In the genomic region with DNA sequence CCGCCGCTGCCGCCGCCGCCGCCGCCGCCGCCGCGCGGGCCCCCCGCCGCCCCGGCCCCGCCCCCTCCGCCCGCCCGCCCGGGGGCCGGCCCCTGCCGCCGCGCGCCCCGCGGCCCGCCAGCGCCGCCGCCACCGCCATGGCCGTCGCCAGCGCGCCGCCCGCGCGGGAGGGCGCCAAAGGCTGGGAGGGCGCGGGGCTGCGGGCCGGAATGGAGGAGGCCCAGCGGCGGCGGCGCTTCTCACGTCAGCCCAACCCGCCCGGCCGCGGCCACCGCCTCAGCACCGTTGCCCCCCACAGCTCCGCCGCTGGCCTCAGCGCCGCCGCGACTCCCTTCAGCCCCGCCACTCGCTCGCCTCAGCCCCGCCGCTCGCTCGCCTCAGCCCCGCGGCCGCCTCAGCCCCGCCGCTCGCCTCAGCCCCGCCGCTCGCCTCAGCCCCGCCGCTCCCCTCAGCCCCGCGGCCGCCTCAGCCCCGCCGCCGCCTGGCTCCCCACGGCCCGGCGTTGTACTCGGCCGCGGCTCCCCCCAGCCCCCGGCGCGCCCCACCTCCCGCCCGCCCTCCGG, we compare ENCODE assay signal across 7 cellular contexts. TPM values are rescaled to one million over a fixed set of nuclear protein-coding genes. Genes with fewer than 3 reads are reported as not detected.
DNase-seq lines count a peak whose midpoint lies in the region; ATAC-seq and TF ChIP-seq lines count a peak whose summit lies in the region.

PHF10 (minus strand) TSS at position 510 of the 563 bp plus-strand sequence. CDS start 569 bp downstream, outside the sequence.

- H3K4me1 ChIP-seq in suprapubic skin: peaks cover 28% of the 10 kb centered on the region

- no peaks in the 10 kb centered on the region for H3K9me3 ChIP-seq in suprapubic skin

- H3K27me3 ChIP-seq in suprapubic skin: no peaks in the 10 kb centered on the region

- no peak for TF ChIP-seq POLR2A in NB4 (IDR thresholded peaks at IDR 0.05; ENCODE audit: extremely low read depth, insufficient read length)
- peak in 1 of 2 donors; percentile 15 for TF ChIP-seq POLR2A in suprapubic skin (IDR thresholded peaks at IDR 0.05)

- H3K4me3 ChIP-seq in NB4 (ENCODE audit: low read depth, low read length) (peak within 1 kb of the TSS; percentile 93), suprapubic skin (peak within 1 kb of the TSS; percentile 91)

- no peak for TF ChIP-seq EP300 in suprapubic skin (IDR thresholded peaks at IDR 0.05)

- in situ Hi-C loops in GM13977 (cut with MboI; ENCODE audit: low pct_unique_long_range_greater_than_20kb, low sequenced_read_pairs, unreplicated experiment): no loop called here

- no CpG with 5 or more reads among the region's 98 CpGs for WGBS in suprapubic skin

- H3K27ac ChIP-seq in suprapubic skin: peak within 1 kb of the TSS; percentile 96

- DNase-seq in GM13977 (ENCODE audit: low spot score) (peak; percentile 91), HCEC 1CT (peak; percentile 18), NB4 (ENCODE audit: low read depth) (peak; percentile 66), activated T-cell treated with anti-CD3 and anti-CD28 coated beads for 1 hour (ENCODE audit: low read depth) (peak; percentile 29), myocyte (ENCODE audit: low read depth) (peak; percentile 37), suprapubic skin (ENCODE audit: low spot score in 2 of 2) (no peak)

- no peaks in the 10 kb centered on the region for H3K36me3 ChIP-seq in suprapubic skin

- peak; percentile 5 for ATAC-seq in esophagus mucosa

- no peak for TF ChIP-seq CTCF in GM13977 (IDR thresholded peaks at IDR 0.05; ENCODE audit: extremely low read depth, insufficient read depth, missing control alignments)
- TF ChIP-seq CTCF in NB4 (IDR thresholded peaks at IDR 0.05; ENCODE audit: low read depth, low read length): no peak
- TF ChIP-seq CTCF in suprapubic skin (IDR thresholded peaks at IDR 0.05): no peak

RNA-seq across cellular contexts. Expression of gene PHF10, which starts in this region (rescaled TPM):
- total RNA-seq in esophagus mucosa (25.4 TPM), myocyte (44.1 and 44.9 TPM in 2 replicates), suprapubic skin (10 to 100 TPM; 41.5 to 93.1 (median 47.8) TPM)
- polyA plus RNA-seq in myocyte (2012): 35.0 TPM

Comparison
In these comparisons a context has a peak if more than half of its experiments do, and no peak if none do; other contexts are left out.
1. DNase-seq: peak in GM13977 (single experiment), HCEC 1CT (single experiment), NB4 (single experiment), activated T-cell treated with anti-CD3 and anti-CD28 coated beads for 1 hour (single experiment) and myocyte (single experiment); none in suprapubic skin (0 of 2).